28 cellular contexts compared by ENCODE assay signal in genomic region chr11:2451916-2452694, GRCh38. TPM values are rescaled to one million over a fixed set of nuclear protein-coding genes. Genes with fewer than 3 reads are reported as not detected.
DNase-seq lines count a peak whose midpoint lies in the region; ATAC-seq, FAIRE-seq and TF ChIP-seq lines count a peak whose summit lies in the region.
"Had no signal": no experiment of that assay in that cellular context is flagged by ENCODE, and none has a peak within 500 bp of the region (broad histone marks: within the 10 kb centered on the region; RNA-seq: fewer than 3 reads in every experiment).

No MANE protein-coding gene starts in this region.

- peak in 2 of 3 donors; percentile 15 to 28 for DNase-seq in right lobe of liver
- no peak for DNase-seq in HepG2 (ENCODE audit: low spot score)
- peak; percentile 0 for DNase-seq in activated B cell treated with CpG ODN at 0.5 μM for 24 hours
- no peak for DNase-seq in heart right ventricle
- peak; percentile 24 to 51 for DNase-seq in aorta
- no peak for DNase-seq in NCI-H1417 (lab: John Stamatoyannopoulos, UW)
- no peak for DNase-seq in midbrain (lab: John Stamatoyannopoulos, UW)
- DNase-seq: activated CD4-positive, alpha-beta T cell treated with anti-CD3 and anti-CD28 coated beads, Interleukin-2, amount 50 U/mL, for 48 hours; activated gamma-delta T cell treated with Interleukin-2 at 50 U/mL for 16 hours; activated T-cell treated with anti-CD3 and anti-CD28 coated beads for 4 hours; amniotic stem cell; C1 segment of cervical spinal cord; glutamatergic neuron; HCEC 1CT; Karpas-422; MV-4-11; NCI-H187; NCI-H2171 treated with DMSO at 0.1 percent for 48 hours; nucleus accumbens; stimulated activated CD4-positive, alpha-beta T cell treated with anti-CD3 and anti-CD28 coated beads, Interleukin-4, amount 100 ng/mL, for 1 hour; stimulated activated naive B cell treated with anti-CD40 and anti-IgM and Interleukin-4, amounts not matched to agents 10 μg/mL and 1 μg/mL and 100 μg/mL, for 72 hours; T-helper 9 cell had no signal

- no TSS peak for BruUV-seq in HepG2 (replicated peaks; lab: Mats Ljungman, UMichigan)

- no peak overlapping the region for H3K4me3 Mint-ChIP-seq in activated B cell treated with CpG ODN at 0.5 μM for 24 hours
- H3K4me3 Mint-ChIP-seq: dendritic cell treated with granulocyte-macrophage colony-stimulating factor and Interleukin-4, amounts not matched to agents 40 ng/mL and 50 ng/mL, for 4 days; stimulated activated naive B cell treated with anti-CD40 and anti-IgM and Interleukin-4, amounts not matched to agents 10 μg/mL and 1 μg/mL and 100 μg/mL, for 72 hours had no signal

- TF ChIP-seq CTCF in right lobe of liver (IDR thresholded peaks at IDR 0.05) (no peak), HepG2 (CRISPR knock-in tag; IDR thresholded peaks at IDR 0.05) (no peak), activated B cell treated with CpG ODN at 0.5 μM for 24 hours (IDR thresholded peaks at IDR 0.05) (no peak), heart right ventricle (IDR thresholded peaks at IDR 0.05) (no peak)

- H3K9me3 ChIP-seq in right lobe of liver (no peaks in the 10 kb centered on the region), HepG2 (ENCODE audit: low read length) (no peaks in the 10 kb centered on the region), heart right ventricle (peaks cover 0 to 3% (median 0%) of the 10 kb centered on the region in 11 donors), aorta (ENCODE audit: control insufficient read depth, low read length) (no peaks in the 10 kb centered on the region)
- H3K9me3 ChIP-seq: thoracic aorta had no signal

- H2AFZ ChIP-seq in HepG2 (ENCODE audit: low read length) = no peak overlapping the region

- H3K9me3 Mint-ChIP-seq in activated B cell treated with CpG ODN at 0.5 μM for 24 hours = peaks cover 2% of the 10 kb centered on the region
- H3K9me3 Mint-ChIP-seq: dendritic cell treated with granulocyte-macrophage colony-stimulating factor and Interleukin-4, amounts not matched to agents 40 ng/mL and 50 ng/mL, for 4 days; stimulated activated naive B cell treated with anti-CD40 and anti-IgM and Interleukin-4, amounts not matched to agents 10 μg/mL and 1 μg/mL and 100 μg/mL, for 72 hours had no signal

- in situ Hi-C loops in HepG2 (cut with HindIII; ENCODE audit: extremely low pct_ligation_motif_present, low pct_unique_long_range_greater_than_20kb) = no loop called here

- H3K36me3 ChIP-seq in right lobe of liver = no peaks in the 10 kb centered on the region
- H3K36me3 ChIP-seq in HepG2 (replicated peaks in 1 of 2; ENCODE audit: control insufficient read depth in 1 of 2, insufficient read depth in 2 of 2, low read length in 2 of 2) = no peaks in the 10 kb centered on the region
- no peaks in the 10 kb centered on the region for H3K36me3 ChIP-seq in heart right ventricle
- H3K36me3 ChIP-seq in aorta (ENCODE audit: control insufficient read depth in 1 of 2, insufficient read depth in 2 of 2, low read length in 1 of 2) = no peaks in the 10 kb centered on the region
- H3K36me3 ChIP-seq: thoracic aorta had no signal

- no peak overlapping the region for H3K4me3 ChIP-seq in right lobe of liver
- no peak overlapping the region for H3K4me3 ChIP-seq in HepG2 (replicated peaks in 1 of 3; ENCODE audit: insufficient read depth in 1 of 3, low read depth in 2 of 3, low read length in 3 of 3)
- no peak overlapping the region for H3K4me3 ChIP-seq in heart right ventricle
- no peak overlapping the region for H3K4me3 ChIP-seq in aorta (ENCODE audit: low read length in 2 of 2)
- H3K4me3 ChIP-seq: GM12878, thoracic aorta had no signal

- TF ChIP-seq POLR2A in right lobe of liver (IDR thresholded peaks at IDR 0.05) (no peak), HepG2 (IDR thresholded peaks at IDR 0.05; ENCODE audit: insufficient read depth in 1 of 2, low read depth in 2 of 2, low read length in 2 of 2) (no peak)

- no peaks in the 10 kb centered on the region for H3K79me2 ChIP-seq in HepG2 (ENCODE audit: insufficient read depth, low read length)

- no peak overlapping the region for H3K9ac ChIP-seq in HepG2 (ENCODE audit: insufficient read depth, low read depth, low read length)

- FAIRE-seq in HepG2 (lab: Jason Lieb, UNC) = no peak
- FAIRE-seq: endometrium, GM12878 had no signal

- TF ChIP-seq RAD21 in HepG2 (CRISPR knock-in tag; IDR thresholded peaks at IDR 0.05) = no peak

- intact Hi-C loops in right lobe of liver (cut with DNase I) = no loop called here
- intact Hi-C loops in HepG2 (cut with micrococcal nuclease; ENCODE audit: unreplicated experiment) = no loop called here
- intact Hi-C loops in activated B cell treated with CpG ODN at 0.5 μM for 24 hours (cut with micrococcal nuclease) = no loop called here
- intact Hi-C loops in heart right ventricle (cut with DNase I) = no loop called here
- intact Hi-C loops in aorta (cut with DNase I) = no loop called here

- H3K27ac Mint-ChIP-seq in activated B cell treated with CpG ODN at 0.5 μM for 24 hours = no peak overlapping the region
- H3K27ac Mint-ChIP-seq: dendritic cell treated with granulocyte-macrophage colony-stimulating factor and Interleukin-4, amounts not matched to agents 40 ng/mL and 50 ng/mL, for 4 days; stimulated activated naive B cell treated with anti-CD40 and anti-IgM and Interleukin-4, amounts not matched to agents 10 μg/mL and 1 μg/mL and 100 μg/mL, for 72 hours had no signal

- CTCF ChIA-PET in HepG2 (lab: Yijun Ruan, JAX; ENCODE audit: low intra/inter-chr PET ratio, low total read pairs) = no interaction called here
- CTCF ChIA-PET in activated B cell treated with CpG ODN at 0.5 μM for 24 hours (lab: Charles Lee) = interaction anchor here (2.0 kb wide), 1 partner anchor 31 kb away, joined by 5 read pairs; no protein-coding TSS in a partner anchor

- peaks cover 18% of the 10 kb centered on the region for H3K4me1 Mint-ChIP-seq in activated B cell treated with CpG ODN at 0.5 μM for 24 hours

- WGBS in right lobe of liver (ENCODE audit: insufficient coverage, low coverage, low lambda C conversion rate, missing lambda C conversion rate) = 58% methylated on average over 8 of the region's 19 CpGs
- 16% methylated on average over 5 of the region's 19 CpGs for WGBS in HepG2 (ENCODE audit: low lambda C conversion rate)
- WGBS in heart right ventricle, 2 donors = 47 to 59% methylated on average over 19 of the region's 19 CpGs
- WGBS in aorta, 2 donors = 41 to 45% methylated on average over 19 of the region's 19 CpGs

- POLR2A ChIA-PET in HepG2 (lab: Yijun Ruan, JAX) = no interaction called here
- POLR2A ChIA-PET in activated B cell treated with CpG ODN at 0.5 μM for 24 hours (lab: Charles Lee) = no interaction called here

- H3K36me3 Mint-ChIP-seq in activated B cell treated with CpG ODN at 0.5 μM for 24 hours (ENCODE audit: low read depth) = peaks cover 12% of the 10 kb centered on the region
- H3K36me3 Mint-ChIP-seq: stimulated activated naive B cell treated with anti-CD40 and anti-IgM and Interleukin-4, amounts not matched to agents 10 μg/mL and 1 μg/mL and 100 μg/mL, for 72 hours had no signal

- no peaks in the 10 kb centered on the region for H3K27me3 Mint-ChIP-seq in activated B cell treated with CpG ODN at 0.5 μM for 24 hours
- H3K27me3 Mint-ChIP-seq: dendritic cell treated with granulocyte-macrophage colony-stimulating factor and Interleukin-4, amounts not matched to agents 40 ng/mL and 50 ng/mL, for 4 days; stimulated activated naive B cell treated with anti-CD40 and anti-IgM and Interleukin-4, amounts not matched to agents 10 μg/mL and 1 μg/mL and 100 μg/mL, for 72 hours had no signal

- H3K4me2 ChIP-seq in HepG2 (ENCODE audit: low read depth, low read length) = no peak overlapping the region

- no peak overlapping the region for H3K27ac ChIP-seq in right lobe of liver
- no peak overlapping the region for H3K27ac ChIP-seq in HepG2 (ENCODE audit: extremely low read length, insufficient read depth, low read length)
- H3K27ac ChIP-seq in heart right ventricle = no peak overlapping the region
- H3K27ac ChIP-seq in aorta (ENCODE audit: low read depth in 1 of 2, low read length in 2 of 2) = no peak overlapping the region
- H3K27ac ChIP-seq: thoracic aorta had no signal

- ATAC-seq in right lobe of liver (no peak), HepG2 (no peak), activated B cell treated with CpG ODN at 0.5 μM for 24 hours (ENCODE audit: low read depth) (no peak), heart right ventricle (peak in 5 of 8 donors; percentile 4 to 77 (median 70)), aorta (ENCODE audit: low FRiP score) (no peak)
- ATAC-seq: GM12878; stimulated activated naive B cell treated with anti-CD40 and anti-IgM and Interleukin-4, amounts not matched to agents 10 μg/mL and 1 μg/mL and 100 μg/mL, for 72 hours had no signal

- no peaks in the 10 kb centered on the region for H4K20me1 ChIP-seq in HepG2 (ENCODE audit: insufficient read depth, low read length)

- H3K27me3 ChIP-seq in right lobe of liver (no peaks in the 10 kb centered on the region), HepG2 (ENCODE audit: control insufficient read depth in 1 of 2, insufficient read depth in 2 of 2, low read length in 2 of 2) (peaks cover 21 to 65% of the 10 kb centered on the region in 2 experiments), heart right ventricle (no peaks in the 10 kb centered on the region), aorta (ENCODE audit: control insufficient read depth in 1 of 2, insufficient read depth in 2 of 2, low read length in 1 of 2) (no peaks in the 10 kb centered on the region)

- H3K4me1 ChIP-seq in right lobe of liver (no peaks in the 10 kb centered on the region), HepG2 (ENCODE audit: insufficient read depth, low read length) (no peaks in the 10 kb centered on the region), heart right ventricle (peaks cover 0 to 33% (median 17%) of the 10 kb centered on the region in 9 donors), aorta (ENCODE audit: control insufficient read depth in 1 of 2, insufficient read depth in 2 of 2, low read length in 2 of 2) (no peaks in the 10 kb centered on the region)

- TF ChIP-seq EP300 in HepG2 (IDR thresholded peaks at IDR 0.05; ENCODE audit: low read depth in 2 of 2, low read length in 2 of 2) (no peak), HepG2 (CRISPR knock-in tag; IDR thresholded peaks at IDR 0.05; ENCODE audit: borderline replicate concordance) (no peak)

RNA-seq across cellular contexts. Expression of gene KCNQ1, which starts 7.3 kb away (rescaled TPM):
- total RNA-seq in right lobe of liver (1 to 10 TPM in 4 of 6 experiments, under 1 TPM in 2; 0.61 to 2.4 (median 1.8) TPM), HepG2 (2016; rRNA removed; fragmentation: Illumina TruSeq; extraction: Trizol) (0.02 TPM in 1 of 2 replicates, not detected in the other), activated B cell treated with CpG ODN at 0.5 μM for 24 hours (6.5 and 8.6 TPM in 2 replicates), heart right ventricle (10 to 100 TPM; 28.9 to 48.2 (median 36.4) TPM), aorta (10 to 100 TPM in 1 of 2 donors, 1 to 10 TPM in 1; 6.2 to 11.5 TPM)
- not detected in 2 replicates for total RNA-seq in HepG2 (2016; cell fraction: cytosol; rRNA removed; fragmentation: Illumina TruSeq; extraction: Trizol; ENCODE audit: low read depth)
- not detected in 2 replicates for total RNA-seq in HepG2 (2016; cell fraction: insoluble cytoplasmic fraction; rRNA removed; fragmentation: Illumina TruSeq; extraction: Trizol)
- total RNA-seq in HepG2 (2016; cell fraction: membrane; rRNA removed; fragmentation: Illumina TruSeq; extraction: Trizol) = not detected in 2 replicates
- not detected in 2 replicates for total RNA-seq in HepG2 (2016; cell fraction: nucleus; rRNA removed; fragmentation: Illumina TruSeq; extraction: Trizol)
- polyA plus RNA-seq in HepG2 (2011; rRNA removed) (0.08 and 0.13 TPM in 2 replicates), heart right ventricle (10 to 100 TPM; 19.9 to 27.6 TPM), aorta (1 to 10 TPM in 1 of 2 donors, under 1 TPM in 1; 0.67 to 5.4 TPM)
- polyA plus RNA-seq in HepG2 (2011; cell fraction: cytosol; rRNA removed) = 0.01 TPM in 1 of 2 replicates, not detected in the other
- 0.09 TPM in 1 of 2 replicates, not detected in the other for polyA plus RNA-seq in HepG2 (2011; cell fraction: nucleus; rRNA removed)
- polyA plus RNA-seq in HepG2 (2012) = not detected in 2 replicates
- not detected in 2 replicates for polyA plus RNA-seq in HepG2 (2016; cell fraction: cytosol; fragmentation: Illumina TruSeq; extraction: Trizol; ENCODE audit: low read depth)
- polyA plus RNA-seq in HepG2 (2016; cell fraction: insoluble cytoplasmic fraction; fragmentation: Illumina TruSeq; extraction: Trizol; ENCODE audit: low read depth) = not detected in 2 replicates
- not detected in 2 replicates for polyA plus RNA-seq in HepG2 (2016; cell fraction: membrane; fragmentation: Illumina TruSeq; extraction: Trizol; ENCODE audit: low read depth)
- polyA plus RNA-seq in HepG2 (2016; cell fraction: nucleus; fragmentation: Illumina TruSeq; extraction: Trizol; ENCODE audit: insufficient read depth, low read depth) = not detected in 2 replicates
- polyA minus RNA-seq in HepG2 (2011; rRNA and poly(A)+ RNA removed; ENCODE audit: low replicate concordance) = 0.06 and 1.8 TPM in 2 replicates
- polyA minus RNA-seq in HepG2 (2011; cell fraction: cytosol; rRNA and poly(A)+ RNA removed) = not detected in 2 replicates
- polyA minus RNA-seq in HepG2 (2011; cell fraction: nucleus; rRNA and poly(A)+ RNA removed) = 0.26 TPM in 1 of 2 replicates, not detected in the other
- total RNA-seq: RPMI7951 had no signal

RNA-seq across cellular contexts. Expression of gene TRPM5, which starts 7.8 kb away (rescaled TPM):
- not detected for total RNA-seq in right lobe of liver
- not detected in 2 replicates for total RNA-seq in HepG2 (2016; rRNA removed; fragmentation: Illumina TruSeq; extraction: Trizol)
- not detected in 2 replicates for total RNA-seq in HepG2 (2016; cell fraction: cytosol; rRNA removed; fragmentation: Illumina TruSeq; extraction: Trizol; ENCODE audit: low read depth)
- total RNA-seq in HepG2 (2016; cell fraction: insoluble cytoplasmic fraction; rRNA removed; fragmentation: Illumina TruSeq; extraction: Trizol) = not detected in 2 replicates
- not detected in 2 replicates for total RNA-seq in HepG2 (2016; cell fraction: membrane; rRNA removed; fragmentation: Illumina TruSeq; extraction: Trizol)
- not detected in 2 replicates for total RNA-seq in HepG2 (2016; cell fraction: nucleus; rRNA removed; fragmentation: Illumina TruSeq; extraction: Trizol)
- 0.05 and 0.12 TPM in 2 replicates for polyA plus RNA-seq in HepG2 (2011; rRNA removed)
- polyA plus RNA-seq in HepG2 (2011; cell fraction: cytosol; rRNA removed) = 0.01 and 0.05 TPM in 2 replicates
- 0.69 and 1.1 TPM in 2 replicates for polyA plus RNA-seq in HepG2 (2011; cell fraction: nucleus; rRNA removed)
- polyA plus RNA-seq in HepG2 (2012) = 0.08 and 0.16 TPM in 2 replicates
- not detected in 2 replicates for polyA plus RNA-seq in HepG2 (2016; cell fraction: cytosol; fragmentation: Illumina TruSeq; extraction: Trizol; ENCODE audit: low read depth)
- not detected in 2 replicates for polyA plus RNA-seq in HepG2 (2016; cell fraction: insoluble cytoplasmic fraction; fragmentation: Illumina TruSeq; extraction: Trizol; ENCODE audit: low read depth)
- polyA plus RNA-seq in HepG2 (2016; cell fraction: membrane; fragmentation: Illumina TruSeq; extraction: Trizol; ENCODE audit: low read depth) = not detected in 2 replicates
- not detected in 2 replicates for polyA plus RNA-seq in HepG2 (2016; cell fraction: nucleus; fragmentation: Illumina TruSeq; extraction: Trizol; ENCODE audit: insufficient read depth, low read depth)
- 0.05 and 0.06 TPM in 2 replicates for polyA minus RNA-seq in HepG2 (2011; rRNA and poly(A)+ RNA removed; ENCODE audit: low replicate concordance)
- polyA minus RNA-seq in HepG2 (2011; cell fraction: cytosol; rRNA and poly(A)+ RNA removed) = not detected in 2 replicates
- 0.13 and 0.25 TPM in 2 replicates for polyA minus RNA-seq in HepG2 (2011; cell fraction: nucleus; rRNA and poly(A)+ RNA removed)
- total RNA-seq in activated B cell treated with CpG ODN at 0.5 μM for 24 hours = not detected in 2 replicates
- total RNA-seq in heart right ventricle = not detected
- not detected for polyA plus RNA-seq in heart right ventricle
- total RNA-seq in aorta = not detected
- under 1 TPM in 1 of 2 donors, not detected in 1; 0.25 TPM for polyA plus RNA-seq in aorta
- total RNA-seq: GM12878, kidney epithelial cell, RPMI7951, thoracic aorta had no signal
- polyA plus RNA-seq: GM12878 had no signal

RNA-seq across cellular contexts. Expression of gene TSSC4, which starts 51.6 kb away (rescaled TPM):
- 10 to 100 TPM; 17.6 to 27.0 (median 19.5) TPM for total RNA-seq in right lobe of liver
- total RNA-seq in HepG2 (2016; rRNA removed; fragmentation: Illumina TruSeq; extraction: Trizol) = 51.5 and 58.6 TPM in 2 replicates
- total RNA-seq in HepG2 (2016; cell fraction: cytosol; rRNA removed; fragmentation: Illumina TruSeq; extraction: Trizol; ENCODE audit: low read depth) = 48.9 and 55.7 TPM in 2 replicates
- total RNA-seq in HepG2 (2016; cell fraction: insoluble cytoplasmic fraction; rRNA removed; fragmentation: Illumina TruSeq; extraction: Trizol) = 51.6 and 61.0 TPM in 2 replicates
- 52.4 and 71.0 TPM in 2 replicates for total RNA-seq in HepG2 (2016; cell fraction: membrane; rRNA removed; fragmentation: Illumina TruSeq; extraction: Trizol)
- 29.5 and 34.5 TPM in 2 replicates for total RNA-seq in HepG2 (2016; cell fraction: nucleus; rRNA removed; fragmentation: Illumina TruSeq; extraction: Trizol)
- polyA plus RNA-seq in HepG2 (2011; rRNA removed) = 16.2 and 20.5 TPM in 2 replicates
- polyA plus RNA-seq in HepG2 (2011; cell fraction: cytosol; rRNA removed) = 13.8 and 24.4 TPM in 2 replicates
- 33.5 and 35.1 TPM in 2 replicates for polyA plus RNA-seq in HepG2 (2011; cell fraction: nucleus; rRNA removed)
- 17.3 and 21.8 TPM in 2 replicates for polyA plus RNA-seq in HepG2 (2012)
- 29.9 and 32.8 TPM in 2 replicates for polyA plus RNA-seq in HepG2 (2016; cell fraction: cytosol; fragmentation: Illumina TruSeq; extraction: Trizol; ENCODE audit: low read depth)
- polyA plus RNA-seq in HepG2 (2016; cell fraction: insoluble cytoplasmic fraction; fragmentation: Illumina TruSeq; extraction: Trizol; ENCODE audit: low read depth) = 34.6 and 35.0 TPM in 2 replicates
- polyA plus RNA-seq in HepG2 (2016; cell fraction: membrane; fragmentation: Illumina TruSeq; extraction: Trizol; ENCODE audit: low read depth) = 34.0 and 36.0 TPM in 2 replicates
- polyA plus RNA-seq in HepG2 (2016; cell fraction: nucleus; fragmentation: Illumina TruSeq; extraction: Trizol; ENCODE audit: insufficient read depth, low read depth) = 42.1 and 44.0 TPM in 2 replicates
- polyA minus RNA-seq in HepG2 (2011; rRNA and poly(A)+ RNA removed; ENCODE audit: low replicate concordance) = 19.1 and 32.1 TPM in 2 replicates
- 12.8 and 15.7 TPM in 2 replicates for polyA minus RNA-seq in HepG2 (2011; cell fraction: cytosol; rRNA and poly(A)+ RNA removed)
- polyA minus RNA-seq in HepG2 (2011; cell fraction: nucleus; rRNA and poly(A)+ RNA removed) = 26.6 and 27.8 TPM in 2 replicates
- 59.4 and 59.7 TPM in 2 replicates for total RNA-seq in activated B cell treated with CpG ODN at 0.5 μM for 24 hours
- total RNA-seq in heart right ventricle = 10 to 100 TPM; 22.0 to 46.4 (median 29.2) TPM
- polyA plus RNA-seq in heart right ventricle = 10 to 100 TPM; 56.0 to 72.3 TPM
- 10 to 100 TPM; 35.2 to 44.3 TPM for total RNA-seq in aorta
- 10 to 100 TPM; 42.9 to 64.4 TPM for polyA plus RNA-seq in aorta

Comparison
In these comparisons a context has a peak if more than half of its experiments do, and no peak if none do; other contexts are left out.
1. DNase-seq: peak in right lobe of liver (2 of 3), activated B cell treated with CpG ODN at 0.5 μM for 24 hours (single experiment) and aorta (2 of 2); none in HepG2 (single experiment), heart right ventricle (0 of 2), NCI-H1417 (0 of 3) and midbrain (single experiment).
2. ATAC-seq: peak in heart right ventricle (5 of 8); none in right lobe of liver (0 of 4), HepG2 (single experiment), activated B cell treated with CpG ODN at 0.5 μM for 24 hours (single experiment) and aorta (single experiment).